ENCODE assay signal across 1 cellular context in the genomic region with DNA sequence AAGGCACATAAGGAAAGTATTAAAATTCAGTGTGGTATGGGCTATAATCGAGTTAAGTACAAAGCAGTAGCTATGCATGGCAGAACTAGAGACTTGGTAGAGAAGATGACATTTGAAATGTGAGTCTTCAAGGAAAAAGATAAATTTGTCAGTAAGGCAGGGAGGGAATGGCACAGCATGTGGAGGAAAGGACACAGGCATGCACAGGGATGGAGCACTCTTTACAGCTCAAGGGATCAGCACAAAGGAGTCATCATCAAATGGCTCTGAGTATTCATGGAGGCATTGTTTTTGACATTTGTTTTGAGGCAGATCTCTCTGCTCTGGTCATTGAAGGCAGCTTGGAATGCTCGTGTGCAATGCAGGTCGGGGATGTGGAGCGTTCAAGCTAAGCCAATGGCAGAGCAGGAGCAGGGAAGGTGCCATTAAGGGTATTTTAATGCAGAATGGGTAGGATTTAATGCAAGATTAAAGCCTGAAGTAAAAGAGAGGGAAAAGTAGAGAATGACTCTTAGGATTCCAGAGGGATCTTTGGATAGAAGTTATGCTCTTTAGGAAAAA.
TF ChIP-seq lines count a peak whose summit lies in the region.

No MANE protein-coding gene starts in this region.

TF ChIP-seq in K562, 482 proteins besides CTCF, POLR2A, EP300 and RAD21:
- no peak for TF ChIP-seq SMAD4 (CRISPR knock-in tag; conservative IDR thresholded peaks at IDR 0.05)
